Comparison of ENCODE assay signal across 8 cellular contexts in the genomic region with DNA sequence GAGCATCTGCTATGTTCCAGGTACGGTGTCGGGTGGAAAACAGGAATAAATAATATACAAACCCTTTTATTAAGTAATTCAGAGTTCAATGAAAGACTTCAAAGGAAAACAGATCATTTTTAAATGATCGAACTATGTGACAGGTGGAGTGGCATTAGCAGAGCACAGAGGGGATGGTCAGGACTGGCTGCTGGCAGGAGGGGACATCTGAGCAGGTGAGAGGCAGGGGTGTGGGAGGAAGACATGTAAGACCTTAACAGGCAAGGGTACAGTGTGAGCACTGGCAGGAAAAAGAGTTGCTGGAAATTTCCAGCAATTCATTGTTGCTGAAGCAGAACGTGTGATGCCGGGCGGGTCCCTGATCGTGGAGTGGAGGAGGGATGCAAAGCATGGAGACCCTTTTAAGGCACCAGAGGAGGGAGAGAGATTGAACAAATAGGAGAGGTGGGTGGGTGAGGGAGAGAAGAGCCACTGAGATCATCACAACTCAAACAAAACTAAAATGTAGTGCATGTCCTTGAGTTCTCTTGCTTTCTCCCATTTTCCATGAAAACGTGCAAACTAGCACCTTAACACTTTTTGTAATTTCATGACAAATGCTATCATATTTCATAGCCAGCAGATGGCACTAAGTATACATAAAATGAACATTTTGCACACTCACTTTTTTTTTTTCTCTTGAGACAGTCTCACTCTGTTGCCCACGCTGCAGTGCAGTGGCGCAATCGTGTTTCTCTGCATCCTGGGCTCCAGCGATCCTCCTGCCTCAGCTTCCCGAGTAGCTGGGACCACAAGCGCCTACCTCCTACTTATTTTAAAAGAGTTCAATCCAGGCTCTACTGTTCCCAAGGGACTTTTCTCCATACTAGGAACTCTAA. TPM values are rescaled to one million over a fixed set of nuclear protein-coding genes. Genes with fewer than 3 reads are reported as not detected.
DNase-seq lines count a peak whose midpoint lies in the region; ATAC-seq and TF ChIP-seq lines count a peak whose summit lies in the region.
"Not testable (repeated sequence)": the region's sequence is repeated elsewhere in the genome, so short reads cannot be mapped to it uniquely, and the experiment has no call there.

No MANE protein-coding gene starts in this region.

- H3K4me3 ChIP-seq in BLaER1, body of pancreas, cardiac muscle cell: not testable (repeated sequence)

- H3K4me2 ChIP-seq in BLaER1, result peak overlapping the region; percentile 39; the same call in 1 of the 2 replicates

- in situ Hi-C loops in SK-MEL-5 (cut with HindIII; ENCODE audit: low pct_unique_long_range_greater_than_20kb, low sequenced_read_pairs), result not testable (repeated sequence)

- WGBS in body of pancreas, 2 donors, result 26 to 27% methylated on average over 14 of the region's 14 CpGs

- H3K4me1 ChIP-seq in BLaER1; body of pancreas; cardiac muscle cell (ENCODE audit: low read depth): not testable (repeated sequence)

- not testable (repeated sequence) for H4K20me1 ChIP-seq in BLaER1

- DNase-seq in NCI-H2107 treated with DMSO at 0.1 percent for 48 hours (lab: John Stamatoyannopoulos, UW; ENCODE audit: unreplicated experiment), result peak; percentile 2
- DNase-seq in SK-MEL-5 (ENCODE audit: low read depth, low spot score), result peak; percentile 69
- DNase-seq in body of pancreas, result peak in 3 of 4 donors; percentile 8 to 28 (median 19)
- DNase-seq in cardiac muscle cell (ENCODE audit: low read depth in 1 of 2, low spot score in 1 of 2), result peak; percentile 34 to 73
- DNase-seq in omental fat pad (ENCODE audit: low spot score), result not testable (repeated sequence)

- intact Hi-C loops in body of pancreas (cut with DNase I), result not testable (repeated sequence)

- not testable (repeated sequence) for TF ChIP-seq POLR2A in body of pancreas (IDR thresholded peaks at IDR 0.05)

- not testable (repeated sequence) for H3K9ac ChIP-seq in BLaER1

- TF ChIP-seq CTCF in body of pancreas (IDR thresholded peaks at IDR 0.05), result peak in 5 of 7 experiments; percentile 9 to 42 (median 36)
- TF ChIP-seq CTCF in cardiac muscle cell (IDR thresholded peaks at IDR 0.05; ENCODE audit: low read depth, low read length); omental fat pad (IDR thresholded peaks at IDR 0.05): not testable (repeated sequence)

- peak; percentile 67 for ATAC-seq in GM18861 (IDR thresholded peaks at IDR 0.05; ENCODE audit: unreplicated experiment)
- ATAC-seq in HG03520 (IDR thresholded peaks at IDR 0.05; ENCODE audit: unreplicated experiment), result peak; percentile 65
- ATAC-seq in body of pancreas, result peak; percentile 60
- peak; percentile 75 for ATAC-seq in omental fat pad (ENCODE audit: low FRiP score)

- not testable (repeated sequence) for H3K9me3 ChIP-seq in BLaER1; body of pancreas; cardiac muscle cell (ENCODE audit: low read depth)

- not testable (repeated sequence) for H3K27ac ChIP-seq in BLaER1, body of pancreas, cardiac muscle cell

- not testable (repeated sequence) for H3K36me3 ChIP-seq in BLaER1; body of pancreas (replicated peaks in 1 of 2; ENCODE audit: insufficient read depth in 1 of 2, low read depth in 2 of 2); cardiac muscle cell

- not testable (repeated sequence) for H3K27me3 ChIP-seq in BLaER1, body of pancreas, cardiac muscle cell

RNA-seq across cellular contexts. Expression of gene DPY19L1, which starts 35.9 kb away (rescaled TPM):
- total RNA-seq in SK-MEL-5 (2014; rRNA removed; shearing (Covaris generic)), result 92.8 and 132 TPM in 2 replicates
- 107 and 135 TPM in 2 replicates for polyA plus RNA-seq in SK-MEL-5 (2015; cell fraction: cytosol; rRNA removed)
- polyA plus RNA-seq in SK-MEL-5 (2015; cell fraction: nucleus; rRNA removed), result 56.1 and 56.9 TPM in 2 replicates
- 1 to 10 TPM; 6.6 to 8.8 TPM for total RNA-seq in body of pancreas
- total RNA-seq in cardiac muscle cell, result 20.2 and 20.8 TPM in 2 replicates
- polyA plus RNA-seq in cardiac muscle cell, result 21.4 and 27.3 TPM in 2 replicates
- total RNA-seq in omental fat pad, result 10 to 100 TPM; 14.3 to 20.0 (median 19.9) TPM
